3 cellular contexts compared by ENCODE assay signal in genomic region chr2:95269745-95270144, GRCh38. TPM values are rescaled to one million over a fixed set of nuclear protein-coding genes. Genes with fewer than 3 reads are reported as not detected.
"Had no signal": no experiment of that assay in that cellular context is flagged by ENCODE, and none has a peak within 500 bp of the region (broad histone marks: within the 10 kb centered on the region; RNA-seq: fewer than 3 reads in every experiment).

No MANE protein-coding gene starts in this region.

RNA-seq across cellular contexts. Expression of gene PROM2, which starts 4.5 kb away (rescaled TPM):
- total RNA-seq: HepG2, HT1080 had no signal
- polyA plus RNA-seq: HepG2, IgD-negative memory B cell had no signal

RNA-seq across cellular contexts. Expression of gene KCNIP3, which starts 27.4 kb away (rescaled TPM):
- total RNA-seq: HepG2 had no signal
- polyA plus RNA-seq: HepG2, IgD-negative memory B cell had no signal
